Comparison of ENCODE assay signal across 1 cellular context in the genomic region with DNA sequence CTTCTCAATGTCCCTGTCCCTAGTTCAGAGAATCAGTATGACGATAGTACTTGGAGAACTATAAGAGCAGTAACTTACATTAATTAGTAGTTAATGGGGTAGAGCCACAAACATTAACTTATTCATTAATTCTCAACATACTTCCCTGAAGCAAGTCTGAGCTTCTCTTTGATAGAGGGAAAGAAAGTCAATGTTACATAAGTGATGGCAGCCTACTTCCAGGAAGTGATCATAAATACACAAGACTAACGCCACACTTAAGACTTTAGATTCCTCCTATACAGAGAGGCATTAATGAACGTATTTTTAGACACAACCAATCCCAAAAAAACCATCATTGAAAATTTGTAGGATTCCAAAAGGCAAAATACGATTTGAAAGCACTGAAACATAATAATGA.
TF ChIP-seq lines count a peak whose summit lies in the region.

No MANE protein-coding gene starts in this region.

TF ChIP-seq in SK-N-SH, 30 proteins besides CTCF, POLR2A, EP300 and RAD21 (continued from another document):
- TF ChIP-seq USF1 (IDR thresholded peaks at IDR 0.05; ENCODE audit: borderline replicate concordance, low read depth), result no peak
- TF ChIP-seq RCOR1 (IDR thresholded peaks at IDR 0.05; ENCODE audit: low read length), result no peak
- TF ChIP-seq MEF2A (IDR thresholded peaks at IDR 0.05; ENCODE audit: borderline replicate concordance, low read depth), result no peak
- TF ChIP-seq RXRA (IDR thresholded peaks at IDR 0.05; ENCODE audit: borderline replicate concordance, low read depth), result no peak
- no peak for TF ChIP-seq TAF1 (IDR thresholded peaks at IDR 0.05; ENCODE audit: borderline replicate concordance, low read depth, low read length)
- no peak for TF ChIP-seq IRF3 (IDR thresholded peaks at IDR 0.05; ENCODE audit: low read depth, low read length)
